ENCODE assay signal across 1 cellular context in the genomic region with DNA sequence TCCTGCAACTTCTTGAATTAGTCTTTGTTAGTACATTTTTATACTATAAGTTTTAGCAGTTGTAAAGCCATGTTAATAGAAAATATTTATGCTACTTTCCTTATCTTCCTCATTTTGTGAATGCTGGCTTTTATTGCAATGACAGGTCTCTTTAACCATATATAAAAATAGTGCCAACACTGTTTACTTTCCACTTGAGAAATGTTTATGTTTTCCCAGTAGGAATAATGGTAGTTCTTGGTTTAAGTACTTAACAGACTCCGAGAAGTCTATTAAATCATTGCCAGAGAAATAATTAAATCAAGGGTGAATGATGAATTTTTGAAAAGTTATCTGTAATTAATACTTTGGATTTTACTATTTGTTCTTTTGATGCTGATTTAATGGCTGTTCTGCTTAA.
TF ChIP-seq lines count a peak whose summit lies in the region.

No MANE protein-coding gene starts in this region.

TF ChIP-seq in A549, 52 proteins besides CTCF, POLR2A, EP300 and RAD21 (continued from another document):
- TF ChIP-seq, protein P1, sequence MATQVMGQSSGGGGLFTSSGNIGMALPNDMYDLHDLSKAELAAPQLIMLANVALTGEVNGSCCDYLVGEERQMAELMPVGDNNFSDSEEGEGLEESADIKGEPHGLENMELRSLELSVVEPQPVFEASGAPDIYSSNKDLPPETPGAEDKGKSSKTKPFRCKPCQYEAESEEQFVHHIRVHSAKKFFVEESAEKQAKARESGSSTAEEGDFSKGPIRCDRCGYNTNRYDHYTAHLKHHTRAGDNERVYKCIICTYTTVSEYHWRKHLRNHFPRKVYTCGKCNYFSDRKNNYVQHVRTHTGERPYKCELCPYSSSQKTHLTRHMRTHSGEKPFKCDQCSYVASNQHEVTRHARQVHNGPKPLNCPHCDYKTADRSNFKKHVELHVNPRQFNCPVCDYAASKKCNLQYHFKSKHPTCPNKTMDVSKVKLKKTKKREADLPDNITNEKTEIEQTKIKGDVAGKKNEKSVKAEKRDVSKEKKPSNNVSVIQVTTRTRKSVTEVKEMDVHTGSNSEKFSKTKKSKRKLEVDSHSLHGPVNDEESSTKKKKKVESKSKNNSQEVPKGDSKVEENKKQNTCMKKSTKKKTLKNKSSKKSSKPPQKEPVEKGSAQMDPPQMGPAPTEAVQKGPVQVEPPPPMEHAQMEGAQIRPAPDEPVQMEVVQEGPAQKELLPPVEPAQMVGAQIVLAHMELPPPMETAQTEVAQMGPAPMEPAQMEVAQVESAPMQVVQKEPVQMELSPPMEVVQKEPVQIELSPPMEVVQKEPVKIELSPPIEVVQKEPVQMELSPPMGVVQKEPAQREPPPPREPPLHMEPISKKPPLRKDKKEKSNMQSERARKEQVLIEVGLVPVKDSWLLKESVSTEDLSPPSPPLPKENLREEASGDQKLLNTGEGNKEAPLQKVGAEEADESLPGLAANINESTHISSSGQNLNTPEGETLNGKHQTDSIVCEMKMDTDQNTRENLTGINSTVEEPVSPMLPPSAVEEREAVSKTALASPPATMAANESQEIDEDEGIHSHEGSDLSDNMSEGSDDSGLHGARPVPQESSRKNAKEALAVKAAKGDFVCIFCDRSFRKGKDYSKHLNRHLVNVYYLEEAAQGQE (IDR thresholded peaks at IDR 0.05) = 0 out of 2 replicates have a peak, but pooled peaks have one; percentile 22
